In genomic region chr19:39927076-39927475, GRCh38 we compare ENCODE assay signal across 26 cellular contexts. TPM values are rescaled to one million over a fixed set of nuclear protein-coding genes. Genes with fewer than 3 reads are reported as not detected.
DNase-seq lines count a peak whose midpoint lies in the region; ATAC-seq, FAIRE-seq and TF ChIP-seq lines count a peak whose summit lies in the region.
"Had no signal": no experiment of that assay in that cellular context is flagged by ENCODE, and none has a peak within 500 bp of the region (broad histone marks: within the 10 kb centered on the region; RNA-seq: fewer than 3 reads in every experiment).

No MANE protein-coding gene starts in this region.

- FAIRE-seq in urothelium cell line (lab: Jason Lieb, UNC): peak; percentile 23
- FAIRE-seq: GM19239, H54 had no signal

- DNase-seq in activated CD4-positive, alpha-beta T cell treated with anti-CD3 and anti-CD28 coated beads for 36 hours: no peak
- DNase-seq in activated CD4-positive, alpha-beta T cell treated with anti-CD3 and anti-CD28 coated beads, Interleukin-2, amount 10 ng/mL, durations not matched to agents 7 days and 5 days: no peak
- DNase-seq in cardiac septum (ENCODE audit: low spot score) (peak; percentile 63), heart right ventricle (no peak), mucosa of descending colon (no peak), urothelium cell line (ENCODE audit: low spot score) (no peak), left ventricle myocardium inferior (no peak)
- DNase-seq: ACHN; BE2C; CD8-positive, alpha-beta memory T cell; DMS 273 treated with DMSO at 0.1 percent for 48 hours; DND-41; NCI-H1048; NCI-H1417; NCI-H1694; NCI-H2029 treated with DMSO at 0.1 percent for 48 hours; NCI-H2227 treated with DMSO at 0.1 percent for 48 hours; NCI-H526 treated with DMSO at 0.1 percent for 48 hours; SHP77 had no signal

- TF ChIP-seq CTCF in heart right ventricle (IDR thresholded peaks at IDR 0.05) (no peak), mucosa of descending colon (IDR thresholded peaks at IDR 0.05) (no peak), left ventricle myocardium inferior (IDR thresholded peaks at IDR 0.05; ENCODE audit: borderline replicate concordance) (no peak)

- H3K4me1 ChIP-seq in heart right ventricle (no peaks in the 10 kb centered on the region), mucosa of descending colon (ENCODE audit: low read depth) (peaks cover 3% of the 10 kb centered on the region), left ventricle myocardium inferior (no peaks in the 10 kb centered on the region)
- H3K4me1 ChIP-seq: BE2C had no signal

- H3K27me3 Mint-ChIP-seq in activated CD4-positive, alpha-beta T cell treated with anti-CD3 and anti-CD28 coated beads for 36 hours: no peaks in the 10 kb centered on the region
- H3K27me3 Mint-ChIP-seq in activated CD4-positive, alpha-beta T cell treated with anti-CD3 and anti-CD28 coated beads, Interleukin-2, amount 10 ng/mL, durations not matched to agents 7 days and 5 days: no peaks in the 10 kb centered on the region
- H3K27me3 Mint-ChIP-seq: CD8-positive, alpha-beta memory T cell had no signal

- peaks cover 24% of the 10 kb centered on the region for H3K4me1 Mint-ChIP-seq in activated CD4-positive, alpha-beta T cell treated with anti-CD3 and anti-CD28 coated beads for 36 hours
- H3K4me1 Mint-ChIP-seq in activated CD4-positive, alpha-beta T cell treated with anti-CD3 and anti-CD28 coated beads, Interleukin-2, amount 10 ng/mL, durations not matched to agents 7 days and 5 days: peaks cover 5% of the 10 kb centered on the region

- peaks cover 7% of the 10 kb centered on the region for H3K36me3 Mint-ChIP-seq in activated CD4-positive, alpha-beta T cell treated with anti-CD3 and anti-CD28 coated beads for 36 hours (ENCODE audit: low read depth)
- H3K36me3 Mint-ChIP-seq in activated CD4-positive, alpha-beta T cell treated with anti-CD3 and anti-CD28 coated beads, Interleukin-2, amount 10 ng/mL, durations not matched to agents 7 days and 5 days (ENCODE audit: low read depth): peaks cover 1% of the 10 kb centered on the region

- no peak overlapping the region for H3K27ac ChIP-seq in heart right ventricle
- no peak overlapping the region for H3K27ac ChIP-seq in left ventricle myocardium inferior (replicated peaks)
- H3K27ac ChIP-seq: 22Rv1, HL-60, RWPE1 had no signal

- POLR2A ChIA-PET in activated CD4-positive, alpha-beta T cell treated with anti-CD3 and anti-CD28 coated beads for 36 hours (lab: Charles Lee): no interaction called here
- POLR2A ChIA-PET in activated CD4-positive, alpha-beta T cell treated with anti-CD3 and anti-CD28 coated beads, Interleukin-2, amount 10 ng/mL, durations not matched to agents 7 days and 5 days (lab: Charles Lee): no interaction called here

- ATAC-seq in activated CD4-positive, alpha-beta T cell treated with anti-CD3 and anti-CD28 coated beads for 36 hours: no peak
- no peak for ATAC-seq in heart right ventricle
- peak; percentile 22 for ATAC-seq in mucosa of descending colon
- ATAC-seq in GM21737 (IDR thresholded peaks at IDR 0.05; ENCODE audit: unreplicated experiment): no peak

- peaks cover 0 to 15% (median 0%) of the 10 kb centered on the region in 11 donors for H3K9me3 ChIP-seq in heart right ventricle
- no peaks in the 10 kb centered on the region for H3K9me3 ChIP-seq in mucosa of descending colon
- H3K9me3 ChIP-seq in left ventricle myocardium inferior (replicated peaks): peaks cover 16% of the 10 kb centered on the region
- H3K9me3 ChIP-seq: BE2C had no signal

- CTCF ChIA-PET in activated CD4-positive, alpha-beta T cell treated with anti-CD3 and anti-CD28 coated beads for 36 hours (lab: Charles Lee): interaction anchor here (0.7 kb wide), 1 partner anchor 1333 kb away, joined by 3 read pairs; no protein-coding TSS in a partner anchor
- CTCF ChIA-PET in activated CD4-positive, alpha-beta T cell treated with anti-CD3 and anti-CD28 coated beads, Interleukin-2, amount 10 ng/mL, durations not matched to agents 7 days and 5 days (lab: Charles Lee): interaction anchor here (2.6 kb wide), 1 partner anchor 9 kb away, joined by 9 read pairs; no protein-coding TSS in a partner anchor

- H3K27me3 ChIP-seq in heart right ventricle (peaks cover 0 to 82% (median 0%) of the 10 kb centered on the region in 7 donors), left ventricle myocardium inferior (ENCODE audit: low read depth) (no peaks in the 10 kb centered on the region)
- H3K27me3 ChIP-seq: BE2C had no signal

- H3K4me3 Mint-ChIP-seq in activated CD4-positive, alpha-beta T cell treated with anti-CD3 and anti-CD28 coated beads for 36 hours: no peak overlapping the region
- H3K4me3 Mint-ChIP-seq in activated CD4-positive, alpha-beta T cell treated with anti-CD3 and anti-CD28 coated beads, Interleukin-2, amount 10 ng/mL, durations not matched to agents 7 days and 5 days: no peak overlapping the region
- H3K4me3 Mint-ChIP-seq: CD8-positive, alpha-beta memory T cell had no signal

- H3K27ac Mint-ChIP-seq in activated CD4-positive, alpha-beta T cell treated with anti-CD3 and anti-CD28 coated beads for 36 hours: peak overlapping the region; percentile 37
- H3K27ac Mint-ChIP-seq in activated CD4-positive, alpha-beta T cell treated with anti-CD3 and anti-CD28 coated beads, Interleukin-2, amount 10 ng/mL, durations not matched to agents 7 days and 5 days: no peak overlapping the region
- H3K27ac Mint-ChIP-seq: CD14-positive monocyte; CD8-positive, alpha-beta memory T cell had no signal

- H3K36me3 ChIP-seq in heart right ventricle (no peaks in the 10 kb centered on the region), mucosa of descending colon (ENCODE audit: low read depth) (no peaks in the 10 kb centered on the region), left ventricle myocardium inferior (no peaks in the 10 kb centered on the region)
- H3K36me3 ChIP-seq: BE2C had no signal

- WGBS in heart right ventricle, 2 donors: 94% methylated on average over 11 of the region's 11 CpGs

- H3K4me3 ChIP-seq in heart right ventricle (no peak overlapping the region), mucosa of descending colon (no peak overlapping the region), left ventricle myocardium inferior (no peak overlapping the region)

- intact Hi-C loops in activated CD4-positive, alpha-beta T cell treated with anti-CD3 and anti-CD28 coated beads for 36 hours (cut with DNase I, micrococcal nuclease): no loop called here
- intact Hi-C loops in cardiac septum (cut with DNase I): no loop called here
- intact Hi-C loops in heart right ventricle (cut with DNase I): no loop called here
- intact Hi-C loops in mucosa of descending colon (cut with DNase I, micrococcal nuclease): no loop called here
- intact Hi-C loops in left ventricle myocardium inferior (cut with micrococcal nuclease): no loop called here

- no peaks in the 10 kb centered on the region for H3K9me3 Mint-ChIP-seq in activated CD4-positive, alpha-beta T cell treated with anti-CD3 and anti-CD28 coated beads for 36 hours (ENCODE audit: low read depth)
- H3K9me3 Mint-ChIP-seq in activated CD4-positive, alpha-beta T cell treated with anti-CD3 and anti-CD28 coated beads, Interleukin-2, amount 10 ng/mL, durations not matched to agents 7 days and 5 days: peaks cover 3% of the 10 kb centered on the region
- H3K9me3 Mint-ChIP-seq: CD8-positive, alpha-beta memory T cell had no signal

RNA-seq across cellular contexts. Expression of gene FCGBP, which starts 7.4 kb away (rescaled TPM):
- 1 to 10 TPM; 4.9 TPM for total RNA-seq in activated CD4-positive, alpha-beta T cell treated with anti-CD3 and anti-CD28 coated beads for 36 hours
- 1 to 10 TPM; 7.1 TPM for total RNA-seq in activated CD4-positive, alpha-beta T cell treated with anti-CD3 and anti-CD28 coated beads, Interleukin-2, amount 10 ng/mL, durations not matched to agents 7 days and 5 days
- total RNA-seq in cardiac septum: 14.2 TPM
- total RNA-seq in heart right ventricle: 10 to 100 TPM in 2 of 10 donors, 1 to 10 TPM in 4, under 1 TPM in 4; 0.30 to 42.3 (median 1.9) TPM
- 1 to 10 TPM in 1 of 2 donors, under 1 TPM in 1; 0.74 to 1.2 TPM for polyA plus RNA-seq in heart right ventricle
- total RNA-seq in mucosa of descending colon: 1,000 to 10,000 TPM; 1,609 to 4,808 (median 4,422) TPM
- 4.1 TPM for total RNA-seq in left ventricle myocardium inferior

RNA-seq across cellular contexts. Expression of gene PSMC4, which starts 43.9 kb away (rescaled TPM):
- 100 to 1,000 TPM; 114 to 140 TPM for total RNA-seq in activated CD4-positive, alpha-beta T cell treated with anti-CD3 and anti-CD28 coated beads for 36 hours
- 100 to 1,000 TPM; 108 to 122 TPM for total RNA-seq in activated CD4-positive, alpha-beta T cell treated with anti-CD3 and anti-CD28 coated beads, Interleukin-2, amount 10 ng/mL, durations not matched to agents 7 days and 5 days
- total RNA-seq in cardiac septum (70.2 TPM), heart right ventricle (10 to 100 TPM; 64.1 to 86.5 (median 78.1) TPM), mucosa of descending colon (10 to 100 TPM; 73.4 to 89.9 (median 77.5) TPM), left ventricle myocardium inferior (70.7 TPM)
- 100 to 1,000 TPM in 1 of 2 donors, 10 to 100 TPM in 1; 81.9 to 111 TPM for polyA plus RNA-seq in heart right ventricle

Comparison
In these comparisons a context has a peak if more than half of its experiments do, and no peak if none do; other contexts are left out.
1. RNA of gene FCGBP, which starts 7.4 kb away (total RNA-seq): 1,609 to 4,808 TPM in mucosa of descending colon; 14.2 TPM in cardiac septum (single experiment), 7.1 TPM in activated CD4-positive, alpha-beta T cell treated with anti-CD3 and anti-CD28 coated beads, Interleukin-2, amount 10 ng/mL, durations not matched to agents 7 days and 5 days, 4.9 TPM in activated CD4-positive, alpha-beta T cell treated with anti-CD3 and anti-CD28 coated beads for 36 hours, 4.1 TPM in left ventricle myocardium inferior (single experiment) and 0.30 to 42.3 TPM in heart right ventricle; every median in the first group is over 10 times any median in the second.